9 cellular contexts compared by ENCODE assay signal in genomic region chr16:14003119-14003570, GRCh38.
DNase-seq lines count a peak whose midpoint lies in the region; ATAC-seq and TF ChIP-seq lines count a peak whose summit lies in the region.
"Had no signal": no experiment of that assay in that cellular context is flagged by ENCODE, and none has a peak within 500 bp of the region (broad histone marks: within the 10 kb centered on the region; RNA-seq: fewer than 3 reads in every experiment).

No MANE protein-coding gene starts in this region.

- H3K4me2 ChIP-seq in OCI-LY7 (ENCODE audit: low read length): peak overlapping the region; percentile 50
- H3K4me2 ChIP-seq: KMS-11 had no signal

- TF ChIP-seq POLR2A in tibial nerve (IDR thresholded peaks at IDR 0.05): no peak

- H4K20me1 ChIP-seq in OCI-LY7 (ENCODE audit: insufficient read depth, low read length): no peaks in the 10 kb centered on the region

- H3K79me2 ChIP-seq in OCI-LY7 (ENCODE audit: insufficient read depth, low read depth, low read length): no peaks in the 10 kb centered on the region

- H3K9ac ChIP-seq in endocrine pancreas (ENCODE audit: control insufficient read depth, insufficient read depth, low read length): no peak overlapping the region
- H3K9ac ChIP-seq: KMS-11 had no signal

- TF ChIP-seq CTCF in OCI-LY7 (conservative IDR thresholded peaks at IDR 0.05; ENCODE audit: low read length) (no peak), lung (IDR thresholded peaks at IDR 0.05; ENCODE audit: control extremely low read depth, extremely low read depth) (no peak), tibial nerve (IDR thresholded peaks at IDR 0.05) (peak in 1 of 5 experiments; percentile 29), GM13977 (IDR thresholded peaks at IDR 0.05; ENCODE audit: extremely low read depth, insufficient read depth, missing control alignments) (no peak)

- H2AFZ ChIP-seq in OCI-LY7 (ENCODE audit: low read length): peak overlapping the region; percentile 50; the same call in 1 of the 2 replicates

- TF ChIP-seq EP300 in tibial nerve (IDR thresholded peaks at IDR 0.05): peak in 1 of 2 donors; percentile 31

- H3K9me2 ChIP-seq in OCI-LY7 (ENCODE audit: insufficient read depth, low read length): no peaks in the 10 kb centered on the region

- no peaks in the 10 kb centered on the region for H3K36me3 ChIP-seq in OCI-LY7 (ENCODE audit: insufficient read depth, low read length)
- H3K36me3 ChIP-seq in endocrine pancreas (ENCODE audit: control insufficient read depth, insufficient read depth, low read length): no peaks in the 10 kb centered on the region
- no peaks in the 10 kb centered on the region for H3K36me3 ChIP-seq in lung (ENCODE audit: control insufficient read depth in 2 of 2, insufficient read depth in 2 of 2, low read length in 2 of 2)
- no peaks in the 10 kb centered on the region for H3K36me3 ChIP-seq in tibial nerve

- POLR2A ChIA-PET in OCI-LY7 (lab: Charles Lee): no interaction called here

- CTCF ChIA-PET in OCI-LY7 (lab: Charles Lee; ENCODE audit: unreplicated experiment): no interaction called here

- 6% methylated on average over 14 of the region's 14 CpGs for WGBS in lung, 2 donors
- WGBS in tibial nerve, 2 donors: 1 to 3% methylated on average over 14 of the region's 14 CpGs

- H3K27me3 ChIP-seq in endocrine pancreas (ENCODE audit: control insufficient read depth, insufficient read depth, low read length): no peaks in the 10 kb centered on the region
- no peaks in the 10 kb centered on the region for H3K27me3 ChIP-seq in lung (ENCODE audit: control insufficient read depth, insufficient read depth)
- no peaks in the 10 kb centered on the region for H3K27me3 ChIP-seq in tibial nerve

- in situ Hi-C loops in G401 (cut with HindIII; ENCODE audit: low sequenced_read_pairs) (no loop called here), GM13977 (cut with MboI; ENCODE audit: low pct_unique_long_range_greater_than_20kb, low sequenced_read_pairs, unreplicated experiment) (no loop called here)

- no peak overlapping the region for H3K27ac ChIP-seq in OCI-LY7 (ENCODE audit: low read depth, low read length, poor library complexity, severe bottlenecking)
- peak overlapping the region; percentile 44 to 49 for H3K27ac ChIP-seq in lung (ENCODE audit: low read depth in 1 of 2, low read length in 1 of 2)
- H3K27ac ChIP-seq in tibial nerve: peak overlapping the region in 1 of 4 donors; percentile 30
- H3K27ac ChIP-seq: KMS-11 had no signal

- H3K9me3 ChIP-seq in OCI-LY7 (ENCODE audit: low read length) (no peaks in the 10 kb centered on the region), endocrine pancreas (ENCODE audit: control insufficient read depth, low read length) (no peaks in the 10 kb centered on the region), lung (ENCODE audit: control insufficient read depth in 2 of 2, insufficient read depth in 1 of 2, low read length in 1 of 2) (no peaks in the 10 kb centered on the region), tibial nerve (no peaks in the 10 kb centered on the region)

- H3K4me1 ChIP-seq in OCI-LY7 (ENCODE audit: insufficient read depth, low read length, poor library complexity, severe bottlenecking) (peaks cover 29% of the 10 kb centered on the region), endocrine pancreas (ENCODE audit: control insufficient read depth, insufficient read depth, low read length) (no peaks in the 10 kb centered on the region), lung (ENCODE audit: control insufficient read depth in 2 of 2, insufficient read depth in 2 of 2, low read length in 2 of 2) (peaks cover 3 to 20% of the 10 kb centered on the region in 2 donors), tibial nerve (peaks cover 0 to 22% (median 4%) of the 10 kb centered on the region in 4 donors)

- ATAC-seq in lung (ENCODE audit: insufficient read depth, low FRiP score) (peak; percentile 60), GM18519 (IDR thresholded peaks at IDR 0.05; ENCODE audit: low FRiP score, unreplicated experiment) (no peak), HG03469 (IDR thresholded peaks at IDR 0.05; ENCODE audit: unreplicated experiment) (no peak)

- no TSS peak for BruUV-seq in OCI-LY7 (replicated peaks; lab: Mats Ljungman, UMichigan)

- H3K4me3 ChIP-seq in OCI-LY7 (ENCODE audit: low read depth, low read length, poor library complexity, severe bottlenecking) (no peak overlapping the region), endocrine pancreas (ENCODE audit: control insufficient read depth, insufficient read depth, low read length) (peak overlapping the region; percentile 38), lung (peak overlapping the region; percentile 10), tibial nerve (peak overlapping the region in 3 of 4 donors; percentile 13 to 34 (median 16))

- intact Hi-C loops in OCI-LY7 (cut with micrococcal nuclease; ENCODE audit: unreplicated experiment): no loop called here

- peak; percentile 49 for DNase-seq in G401 (ENCODE audit: low spot score)
- peak; percentile 24 for DNase-seq in OCI-LY7 (ENCODE audit: low spot score)
- peak; percentile 56 for DNase-seq in lung (ENCODE audit: low spot score)
- DNase-seq in tibial nerve (ENCODE audit: low spot score in 2 of 2): peak in 1 of 2 donors; percentile 21
- DNase-seq in GM13977 (ENCODE audit: low spot score): no peak
